In the genomic region with DNA sequence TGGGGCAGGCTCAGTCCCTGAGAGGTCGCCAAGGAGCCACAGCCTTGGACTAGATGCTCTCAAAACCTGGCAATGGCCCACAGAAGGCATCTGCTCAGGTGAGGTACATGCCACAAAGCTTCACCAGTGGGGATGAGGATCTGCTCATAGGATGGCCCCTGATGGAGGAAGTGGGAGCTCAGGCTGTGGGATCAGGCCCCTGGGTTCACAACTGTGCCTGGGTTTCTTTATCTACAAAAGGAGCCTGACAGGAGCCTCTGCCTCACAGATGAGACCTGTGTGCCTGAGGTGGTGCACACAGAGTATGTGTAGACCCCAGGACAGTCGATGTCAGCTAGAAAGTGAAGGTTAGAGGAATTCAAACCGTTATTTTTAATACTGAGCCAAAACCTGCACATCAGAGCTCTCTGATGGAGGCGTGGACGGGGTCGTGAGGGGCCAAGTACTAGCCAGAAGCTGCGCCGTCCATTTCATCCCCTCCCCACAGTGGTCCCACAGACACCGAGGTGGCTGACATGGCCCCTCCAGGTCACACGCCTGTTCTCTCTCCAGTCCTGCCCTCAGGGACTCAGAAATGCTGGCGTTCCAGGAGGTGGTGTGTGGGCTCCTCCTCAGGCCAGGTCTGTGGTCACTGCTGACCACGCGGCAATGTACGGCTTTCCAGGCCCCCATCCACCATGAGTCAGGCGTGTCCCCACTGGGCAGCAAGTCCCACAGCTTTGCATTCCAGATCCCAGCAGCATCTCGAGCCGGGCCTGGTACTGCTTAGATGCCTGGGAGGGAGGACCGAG, we compare ENCODE assay signal across 18 cellular contexts. TPM values are rescaled to one million over a fixed set of nuclear protein-coding genes. Genes with fewer than 3 reads are reported as not detected.
A peak's percentile ranks its signal among the peaks of the same experiment; 100 is the strongest.
DNase-seq lines count a peak whose midpoint lies in the region; ATAC-seq, FAIRE-seq and TF ChIP-seq lines count a peak whose summit lies in the region.
"Had no signal": no experiment of that assay in that cellular context is flagged by ENCODE, and none has a peak within 500 bp of the region (broad histone marks: within the 10 kb centered on the region; RNA-seq: fewer than 3 reads in every experiment).

No MANE protein-coding gene starts in this region.

- peaks cover 2% of the 10 kb centered on the region for H3K9me3 Mint-ChIP-seq in astrocyte (ENCODE audit: unreplicated experiment)
- H3K9me3 Mint-ChIP-seq: activated naive CD8-positive, alpha-beta T cell treated with anti-CD3 and anti-CD28 coated beads for 36 hours; HFFc6 had no signal

- no peaks in the 10 kb centered on the region for H3K27me3 ChIP-seq in BLaER1 treated with 17β-estradiol and CSF1 and Interleukin-3, amounts not matched to agents 10 nM and 100 nM
- H3K27me3 ChIP-seq in HCT116 (ENCODE audit: insufficient read depth, low read length) (no peaks in the 10 kb centered on the region), astrocyte (ENCODE audit: insufficient read depth, low read length) (peaks cover 2% of the 10 kb centered on the region)
- H3K27me3 ChIP-seq: hepatocyte, pancreas, thyroid gland had no signal

- CTCF ChIA-PET in HCT116 (lab: Charles Lee) = no interaction called here

- peak overlapping the region in 4 of 11 experiments; percentile 67 to 80 (median 78); a peak in 9 of 22 replicates for H3K9ac ChIP-seq in BLaER1 treated with 17β-estradiol and CSF1 and Interleukin-3, amounts not matched to agents 10 nM and 100 nM
- H3K9ac ChIP-seq in HCT116 (ENCODE audit: low read length) (peak overlapping the region; percentile 71), astrocyte (ENCODE audit: low read length) (no peak overlapping the region)

- TF ChIP-seq CTCF in HCT116 (IDR thresholded peaks at IDR 0.05 in 2 of 3, conservative IDR thresholded peaks at IDR 0.05 in 1 of 3; ENCODE audit: borderline replicate concordance in 1 of 3, insufficient read depth in 1 of 3, low read depth in 2 of 3, low read length in 2 of 3) (no peak), astrocyte (IDR thresholded peaks at IDR 0.05; ENCODE audit: insufficient read depth, low read depth, low read length) (no peak)

- intact Hi-C loops in HCT116 (cut with micrococcal nuclease) = loop anchor here (2.0 kb wide), 1 partner anchor 73 kb away; no protein-coding TSS in a partner anchor

- no peak for TF ChIP-seq POLR2A in HCT116 (IDR thresholded peaks at IDR 0.05; ENCODE audit: borderline replicate concordance, extremely low read depth, insufficient read depth, insufficient read length)

- no peak overlapping the region for H3K4me3 Mint-ChIP-seq in astrocyte (ENCODE audit: unreplicated experiment)
- H3K4me3 Mint-ChIP-seq: activated naive CD8-positive, alpha-beta T cell treated with anti-CD3 and anti-CD28 coated beads for 36 hours; HFFc6 had no signal

- POLR2A ChIA-PET in HCT116 (lab: Charles Lee) = interaction anchor here (2.6 kb wide), 1 partner anchor 34 kb away, joined by 12 read pairs; the partner anchor contains the start of gene NTSR1

- no peak for TF ChIP-seq RAD21 in HCT116 (IDR thresholded peaks at IDR 0.05; ENCODE audit: low read depth)

- no peak overlapping the region for H3K27ac Mint-ChIP-seq in astrocyte (ENCODE audit: unreplicated experiment)
- H3K27ac Mint-ChIP-seq: activated naive CD8-positive, alpha-beta T cell treated with anti-CD3 and anti-CD28 coated beads for 36 hours had no signal

- DNase-seq in HCT116 (ENCODE audit: low read depth, low spot score) = no peak
- DNase-seq in astrocyte (ENCODE audit: low read depth) = no peak
- peak; percentile 68 for DNase-seq in myocyte (ENCODE audit: low read depth)
- DNase-seq: activated naive CD8-positive, alpha-beta T cell treated with anti-CD3 and anti-CD28 coated beads for 36 hours; HFFc6; NCI-H526 treated with DMSO at 0.1 percent for 48 hours; OCI-M1; small intestine had no signal

- BruUV-seq in HCT116 (replicated peaks; lab: Mats Ljungman, UMichigan) = no TSS peak

- H3K4me3 ChIP-seq in BLaER1 treated with 17β-estradiol and CSF1 and Interleukin-3, amounts not matched to agents 10 nM and 100 nM = peak overlapping the region in 4 of 10 experiments; percentile 35 to 61 (median 54); a peak in 2 of 20 replicates
- no peak overlapping the region for H3K4me3 ChIP-seq in HCT116 (replicated peaks in 1 of 2; ENCODE audit: low read depth in 1 of 2, low read length in 2 of 2)
- H3K4me3 ChIP-seq in astrocyte (ENCODE audit: insufficient read depth, low read depth, low read length) = no peak overlapping the region
- H3K4me3 ChIP-seq: hepatocyte, pancreas, thyroid gland had no signal

- no peak for FAIRE-seq in astrocyte (lab: Jason Lieb, UNC)
- FAIRE-seq: GM18507, pancreas, small intestine had no signal

- H3K36me3 Mint-ChIP-seq in astrocyte (ENCODE audit: low read depth, unreplicated experiment) = peaks cover 2% of the 10 kb centered on the region
- H3K36me3 Mint-ChIP-seq: activated naive CD8-positive, alpha-beta T cell treated with anti-CD3 and anti-CD28 coated beads for 36 hours had no signal

- no peak overlapping the region for H2AFZ ChIP-seq in HCT116 (ENCODE audit: low read depth, low read length, poor library complexity, severe bottlenecking)
- no peak overlapping the region for H2AFZ ChIP-seq in astrocyte (ENCODE audit: low read depth, low read length)
- H2AFZ ChIP-seq: hepatocyte had no signal

- H3K4me1 ChIP-seq in BLaER1 treated with 17β-estradiol and CSF1 and Interleukin-3, amounts not matched to agents 10 nM and 100 nM = peaks cover 55 to 72% (median 61%) of the 10 kb centered on the region in 10 experiments
- H3K4me1 ChIP-seq in HCT116 (ENCODE audit: control insufficient read depth in 1 of 2, insufficient read depth in 2 of 2, low read length in 2 of 2) (peaks cover 51 to 85% of the 10 kb centered on the region in 2 experiments), astrocyte (ENCODE audit: insufficient read depth, low read length) (peaks cover 35% of the 10 kb centered on the region)
- H3K4me1 ChIP-seq: pancreas, thyroid gland had no signal

- H3K9me3 ChIP-seq in BLaER1 treated with 17β-estradiol and CSF1 and Interleukin-3, amounts not matched to agents 10 nM and 100 nM (replicated peaks in 1 of 11) = no peaks in the 10 kb centered on the region
- H3K9me3 ChIP-seq in HCT116 (ENCODE audit: control insufficient read depth in 1 of 2, insufficient read depth in 1 of 2, low read depth in 1 of 2, low read length in 2 of 2) (no peaks in the 10 kb centered on the region), astrocyte (ENCODE audit: insufficient read depth, low read depth, low read length) (no peaks in the 10 kb centered on the region)
- H3K9me3 ChIP-seq: pancreas, thyroid gland had no signal

- ATAC-seq in HCT116 (no peak), HG03521 (IDR thresholded peaks at IDR 0.05; ENCODE audit: unreplicated experiment) (no peak), GM19395 (IDR thresholded peaks at IDR 0.05; ENCODE audit: unreplicated experiment) (no peak), HG02642 (IDR thresholded peaks at IDR 0.05; ENCODE audit: poor library complexity, unreplicated experiment) (no peak)

- H3K79me2 ChIP-seq in HCT116 (ENCODE audit: insufficient read depth, low read length) = peaks cover 85% of the 10 kb centered on the region
- no peaks in the 10 kb centered on the region for H3K79me2 ChIP-seq in astrocyte (ENCODE audit: insufficient read depth, low read length)
- H3K79me2 ChIP-seq: hepatocyte had no signal

- H3K4me2 ChIP-seq in BLaER1 treated with 17β-estradiol and CSF1 and Interleukin-3, amounts not matched to agents 10 nM and 100 nM = peak overlapping the region; percentile 92 to 100 (median 98)
- H3K4me2 ChIP-seq in HCT116 (ENCODE audit: low read length) (peak overlapping the region; percentile 77), astrocyte (ENCODE audit: low read length) (peak overlapping the region; percentile 83)
- H3K4me2 ChIP-seq: hepatocyte had no signal

- RAD21 ChIA-PET in HCT116 (lab: Charles Lee; ENCODE audit: low non-redundant PET in 1 of 2, low total read pairs in 2 of 2, uncharacterized antibody in 2 of 2, unreplicated experiment in 2 of 2) = no interaction called here

- H3K27me3 Mint-ChIP-seq in astrocyte (ENCODE audit: low read depth, unreplicated experiment) = peaks cover 36% of the 10 kb centered on the region

- H3K4me1 Mint-ChIP-seq in astrocyte (ENCODE audit: low read depth, unreplicated experiment) = peaks cover 28% of the 10 kb centered on the region

- H3K27ac ChIP-seq in BLaER1 treated with 17β-estradiol and CSF1 and Interleukin-3, amounts not matched to agents 10 nM and 100 nM = peak overlapping the region in 8 of 11 experiments; percentile 73 to 93 (median 86); a peak in 12 of 22 replicates
- H3K27ac ChIP-seq in HCT116 (ENCODE audit: low read depth, low read length) (peak overlapping the region; percentile 100), astrocyte (ENCODE audit: low read depth, low read length) (no peak overlapping the region)
- H3K27ac ChIP-seq: C4-2B, hepatocyte, pancreas, thyroid gland, VCaP had no signal

- no peaks in the 10 kb centered on the region for H3K36me3 ChIP-seq in BLaER1 treated with 17β-estradiol and CSF1 and Interleukin-3, amounts not matched to agents 10 nM and 100 nM
- H3K36me3 ChIP-seq in HCT116 (ENCODE audit: control insufficient read depth in 1 of 2, insufficient read depth in 2 of 2, low read length in 2 of 2) (peaks cover 7 to 63% of the 10 kb centered on the region in 2 experiments; a peak in 2 of 4 replicates), astrocyte (ENCODE audit: insufficient read depth, low read length) (no peaks in the 10 kb centered on the region)
- H3K36me3 ChIP-seq: pancreas, thyroid gland had no signal

- peaks cover 0 to 7% (median 0%) of the 10 kb centered on the region in 11 experiments; a peak in 1 of 22 replicates for H4K20me1 ChIP-seq in BLaER1 treated with 17β-estradiol and CSF1 and Interleukin-3, amounts not matched to agents 10 nM and 100 nM
- H4K20me1 ChIP-seq in HCT116 (ENCODE audit: insufficient read depth) = no peaks in the 10 kb centered on the region
- H4K20me1 ChIP-seq in astrocyte (ENCODE audit: insufficient read depth, low read length) = no peaks in the 10 kb centered on the region

- H3K9me2 ChIP-seq in HCT116 (ENCODE audit: insufficient read depth) = no peaks in the 10 kb centered on the region

TF ChIP-seq in HCT116, 20 proteins besides CTCF, POLR2A, EP300 and RAD21:
- TF ChIP-seq POLR2AphosphoS5 (IDR thresholded peaks at IDR 0.05; ENCODE audit: low read depth, low read length) (peak; percentile 59), TCF7L2 (IDR thresholded peaks at IDR 0.05; ENCODE audit: borderline replicate concordance, extremely low read depth, insufficient read depth, insufficient read length) (no peak), YY1 (IDR thresholded peaks at IDR 0.05; ENCODE audit: extremely low read depth, insufficient replicate concordance, low read depth, low read length) (no peak)

RNA-seq across cellular contexts. Expression of gene NTSR1, which starts 33.3 kb away (rescaled TPM):
- total RNA-seq in HCT116 (2021; ENCODE audit: unreplicated experiment) = 187 TPM
- polyA plus RNA-seq in HCT116 (2012) = 139 and 172 TPM in 2 replicates
- total RNA-seq in astrocyte = 0.10 and 0.16 TPM in 2 replicates
- total RNA-seq in myocyte = not detected in 2 replicates
- not detected for polyA plus RNA-seq in myocyte (2012)
- total RNA-seq: activated naive CD8-positive, alpha-beta T cell treated with anti-CD3 and anti-CD28 coated beads for 36 hours had no signal
- polyA plus RNA-seq: hepatocyte had no signal

RNA-seq across cellular contexts. Expression of gene MRGBP, which starts 54.4 kb away (rescaled TPM):
- total RNA-seq in HCT116 (2021; ENCODE audit: unreplicated experiment) (33.8 TPM), astrocyte (18.7 and 19.3 TPM in 2 replicates), myocyte (13.5 and 14.0 TPM in 2 replicates)
- polyA plus RNA-seq in HCT116 (2012) = 28.7 and 30.0 TPM in 2 replicates
- 16.6 TPM for polyA plus RNA-seq in myocyte (2012)

Comparison
In these comparisons a context has a peak if more than half of its experiments do, and no peak if none do; other contexts are left out.
1. RNA of gene NTSR1, which starts 33.3 kb away (total RNA-seq): 187 TPM in HCT116 (single experiment); 0.10 to 0.16 TPM in astrocyte and not detected in myocyte; every median in the first group is over 100 times any median in the second.
2. Peak in every context shown above with its lines, with median percentiles within 50 percentile points of each other: H3K4me2 ChIP-seq.